24 cellular contexts compared by ENCODE assay signal in genomic region chr2:111140815-111141214, GRCh38.
"Had no signal": no experiment of that assay in that cellular context is flagged by ENCODE, and none has a peak within 500 bp of the region (broad histone marks: within the 10 kb centered on the region; RNA-seq: fewer than 3 reads in every experiment).

No MANE protein-coding gene starts in this region.

- H3K36me3 ChIP-seq: prostate gland, sigmoid colon, uterus had no signal

- H3K27ac Mint-ChIP-seq: effector memory CD8-positive, alpha-beta T cell; neural progenitor cell; stimulated activated memory B cell treated with anti-CD40 and anti-IgM and Interleukin-4, amounts not matched to agents 10 μg/mL and 1 μg/mL and 100 μg/mL, for 72 hours had no signal

- H3K27me3 ChIP-seq: gastroesophageal sphincter, heart left ventricle, hepatocyte, left lung, neural progenitor cell, sigmoid colon, testis, tibial artery, upper lobe of right lung, uterus had no signal

- ATAC-seq: effector memory CD8-positive, alpha-beta T cell; gastroesophageal sphincter; heart left ventricle; left lung; naive thymus-derived CD4-positive, alpha-beta T cell; right cardiac atrium; stimulated activated memory B cell treated with anti-CD40 and anti-IgM and Interleukin-4, amounts not matched to agents 10 μg/mL and 1 μg/mL and 100 μg/mL, for 72 hours; stimulated activated naive CD8-positive, alpha-beta T cell treated with anti-CD3 and anti-CD28 coated beads, Interleukin-15, Interleukin-2, amounts not matched to agents 100 U/mL and 50 U/mL, for 24 hours; upper lobe of right lung had no signal

- H3K27ac ChIP-seq: gastroesophageal sphincter, heart left ventricle, hepatocyte, left lung, neural progenitor cell, sigmoid colon, testis, tibial artery, upper lobe of right lung, uterus had no signal

- H3K9ac ChIP-seq: neural progenitor cell had no signal

- DNase-seq: cerebellar nuclear complex; cortex of kidney; effector memory CD8-positive, alpha-beta T cell; heart left ventricle; kidney; left lung; mesenchymal stem cell; naive thymus-derived CD4-positive, alpha-beta T cell; right cardiac atrium; sigmoid colon; stimulated activated CD4-positive, alpha-beta T cell treated with anti-CD3 and anti-CD28 coated beads, Interleukin-4, amount 100 ng/mL, for 4 hours; stimulated activated naive CD8-positive, alpha-beta T cell treated with anti-CD3 and anti-CD28 coated beads, Interleukin-15, Interleukin-2, amounts not matched to agents 100 U/mL and 50 U/mL, for 24 hours; substantia nigra; testis; tibial artery; upper lobe of right lung; uterus had no signal

- H3K4me3 Mint-ChIP-seq: effector memory CD8-positive, alpha-beta T cell; mesothelial cell of epicardium; naive thymus-derived CD4-positive, alpha-beta T cell; nephron; neural progenitor cell; stimulated activated memory B cell treated with anti-CD40 and anti-IgM and Interleukin-4, amounts not matched to agents 10 μg/mL and 1 μg/mL and 100 μg/mL, for 72 hours had no signal

- H3K27me3 Mint-ChIP-seq: effector memory CD8-positive, alpha-beta T cell; stimulated activated memory B cell treated with anti-CD40 and anti-IgM and Interleukin-4, amounts not matched to agents 10 μg/mL and 1 μg/mL and 100 μg/mL, for 72 hours had no signal

- H3K4me1 ChIP-seq: left lung, sigmoid colon, testis, uterus had no signal

- H3K9me3 Mint-ChIP-seq: effector memory CD8-positive, alpha-beta T cell; mesothelial cell of epicardium; nephron; neural progenitor cell; stimulated activated memory B cell treated with anti-CD40 and anti-IgM and Interleukin-4, amounts not matched to agents 10 μg/mL and 1 μg/mL and 100 μg/mL, for 72 hours had no signal

- H3K9me3 ChIP-seq: gastroesophageal sphincter, heart left ventricle, left lung, prostate gland, sigmoid colon, testis, tibial artery, upper lobe of right lung, uterus had no signal

- H3K4me3 ChIP-seq: gastroesophageal sphincter, heart left ventricle, hepatocyte, left lung, neural progenitor cell, prostate gland, sigmoid colon, testis, tibial artery, upper lobe of right lung, uterus had no signal
